ENCODE assay signal across 7 cellular contexts in genomic region chr2:214676421-214677089, GRCh38.
"Had no signal": no experiment of that assay in that cellular context is flagged by ENCODE, and none has a peak within 500 bp of the region (broad histone marks: within the 10 kb centered on the region; RNA-seq: fewer than 3 reads in every experiment).

No MANE protein-coding gene starts in this region.

- H3K27ac Mint-ChIP-seq: activated CD4-positive, alpha-beta memory T cell treated with anti-CD3 and anti-CD28 coated beads, Interleukin-2, amount 10 ng/mL, durations not matched to agents 7 days and 5 days; activated T-helper 1 cell treated with anti-CD3 and anti-CD28 coated beads, Interleukin-12 subunit alpha, Interleukin-12 subunit beta, Interleukin-2, Interleukin-4 antibody, amounts not matched to agents 30 ng/mL and 10 ng/mL and 1 ng/mL, durations not matched to agents 14 hours and 24 hours and 36 hours; naive thymus-derived CD8-positive, alpha-beta T cell had no signal

- H3K4me3 Mint-ChIP-seq: activated CD4-positive, alpha-beta memory T cell treated with anti-CD3 and anti-CD28 coated beads, Interleukin-2, amount 10 ng/mL, durations not matched to agents 7 days and 5 days; activated T-helper 1 cell treated with anti-CD3 and anti-CD28 coated beads, Interleukin-12 subunit alpha, Interleukin-12 subunit beta, Interleukin-2, Interleukin-4 antibody, amounts not matched to agents 30 ng/mL and 10 ng/mL and 1 ng/mL, durations not matched to agents 14 hours and 24 hours and 36 hours; naive thymus-derived CD8-positive, alpha-beta T cell had no signal

- H3K4me1 Mint-ChIP-seq: naive thymus-derived CD8-positive, alpha-beta T cell had no signal

- ATAC-seq: heart right ventricle; mucosa of descending colon; naive thymus-derived CD8-positive, alpha-beta T cell had no signal

- H3K9me3 Mint-ChIP-seq: activated CD4-positive, alpha-beta memory T cell treated with anti-CD3 and anti-CD28 coated beads, Interleukin-2, amount 10 ng/mL, durations not matched to agents 7 days and 5 days; activated T-helper 1 cell treated with anti-CD3 and anti-CD28 coated beads, Interleukin-12 subunit alpha, Interleukin-12 subunit beta, Interleukin-2, Interleukin-4 antibody, amounts not matched to agents 30 ng/mL and 10 ng/mL and 1 ng/mL, durations not matched to agents 14 hours and 24 hours and 36 hours had no signal

- DNase-seq: activated CD4-positive, alpha-beta memory T cell treated with anti-CD3 and anti-CD28 coated beads, Interleukin-2, amount 10 ng/mL, durations not matched to agents 7 days and 5 days; activated naive CD4-positive, alpha-beta T cell; heart right ventricle; mammary epithelial cell; mucosa of descending colon; naive thymus-derived CD8-positive, alpha-beta T cell had no signal
